ENCODE assay signal across 11 cellular contexts in genomic region chr4:184762100-184762499, GRCh38. TPM values are rescaled to one million over a fixed set of nuclear protein-coding genes. Genes with fewer than 3 reads are reported as not detected.
DNase-seq lines count a peak whose midpoint lies in the region; ATAC-seq, FAIRE-seq and TF ChIP-seq lines count a peak whose summit lies in the region.
"Had no signal": no experiment of that assay in that cellular context is flagged by ENCODE, and none has a peak within 500 bp of the region (broad histone marks: within the 10 kb centered on the region; RNA-seq: fewer than 3 reads in every experiment).

No MANE protein-coding gene starts in this region.

- H3K4me1 ChIP-seq in mesenchymal stem cell (ENCODE audit: control insufficient read depth, insufficient read depth, low read depth, low read length), result peaks cover 19% of the 10 kb centered on the region

- H2AK5ac ChIP-seq in mesenchymal stem cell (ENCODE audit: low read length, severe bottlenecking), result peak overlapping the region; percentile 53

- no peak overlapping the region for H3K9ac ChIP-seq in mesenchymal stem cell (ENCODE audit: low read length)

- no peak for FAIRE-seq in H54 (lab: Jason Lieb, UNC)
- FAIRE-seq: colon had no signal

- H2BK12ac ChIP-seq in mesenchymal stem cell (ENCODE audit: low read length in 2 of 2), result no peak overlapping the region

- H3K4me3 Mint-ChIP-seq in T-helper 1 cell treated with Interleukin-12 subunit alpha and Interleukin-12 subunit beta and Interleukin-4 antibody, amounts not matched to agents 30 μg/mL and 1 μg/mL, for 36 hours, result peak overlapping the region; percentile 45

- H3K4me3 ChIP-seq in mesenchymal stem cell (ENCODE audit: insufficient read depth in 1 of 2, low read depth in 1 of 2, low read length in 2 of 2), result no peak overlapping the region

- no peak overlapping the region for H2BK5ac ChIP-seq in mesenchymal stem cell (ENCODE audit: low read depth, low read length, poor library complexity, severe bottlenecking)

- H3K14ac ChIP-seq in mesenchymal stem cell (ENCODE audit: low read length in 2 of 2), result no peak overlapping the region

- in situ Hi-C loops in GM13977 (cut with MboI; ENCODE audit: low pct_unique_long_range_greater_than_20kb, low sequenced_read_pairs, unreplicated experiment), result no loop called here

- no peak overlapping the region for H2AFZ ChIP-seq in mesenchymal stem cell (ENCODE audit: low read depth, low read length)

- no peaks in the 10 kb centered on the region for H3K27me3 ChIP-seq in mesenchymal stem cell (ENCODE audit: control insufficient read depth in 1 of 2, insufficient read depth in 1 of 2, low read length in 2 of 2)

- no peak overlapping the region for H3K23ac ChIP-seq in mesenchymal stem cell (ENCODE audit: low read length in 2 of 2)

- H3K36me3 ChIP-seq in mesenchymal stem cell (ENCODE audit: control insufficient read depth in 1 of 2, insufficient read depth in 2 of 2, low read depth in 1 of 2, low read length in 2 of 2), result peaks cover 34 to 59% of the 10 kb centered on the region in 2 experiments

- H3K4me2 ChIP-seq in mesenchymal stem cell (ENCODE audit: low read length, poor library complexity, severe bottlenecking), result no peak overlapping the region

- peaks cover 55% of the 10 kb centered on the region for H3K36me3 Mint-ChIP-seq in T-helper 1 cell treated with Interleukin-12 subunit alpha and Interleukin-12 subunit beta and Interleukin-4 antibody, amounts not matched to agents 30 μg/mL and 1 μg/mL, for 36 hours (ENCODE audit: low read depth)

- H2BK120ac ChIP-seq in mesenchymal stem cell (ENCODE audit: low read depth, low read length), result no peak overlapping the region

- H3K27me3 Mint-ChIP-seq in T-helper 1 cell treated with Interleukin-12 subunit alpha and Interleukin-12 subunit beta and Interleukin-4 antibody, amounts not matched to agents 30 μg/mL and 1 μg/mL, for 36 hours (ENCODE audit: low read depth), result no peaks in the 10 kb centered on the region

- H3K9me3 Mint-ChIP-seq in T-helper 1 cell treated with Interleukin-12 subunit alpha and Interleukin-12 subunit beta and Interleukin-4 antibody, amounts not matched to agents 30 μg/mL and 1 μg/mL, for 36 hours, result no peaks in the 10 kb centered on the region

- peak overlapping the region; percentile 73 for H3K27ac Mint-ChIP-seq in T-helper 1 cell treated with Interleukin-12 subunit alpha and Interleukin-12 subunit beta and Interleukin-4 antibody, amounts not matched to agents 30 μg/mL and 1 μg/mL, for 36 hours

- H3K79me1 ChIP-seq in mesenchymal stem cell (replicated peaks; ENCODE audit: low read length, poor library complexity, severe bottlenecking), result peaks cover 6% of the 10 kb centered on the region

- no peak for TF ChIP-seq POLR2A in H54 (IDR thresholded peaks at IDR 0.05; ENCODE audit: low read depth, low read length)

- peak; percentile 88 for ATAC-seq in GM21825 (IDR thresholded peaks at IDR 0.05; ENCODE audit: unreplicated experiment)

- no peak for TF ChIP-seq CTCF in GM13977 (IDR thresholded peaks at IDR 0.05; ENCODE audit: extremely low read depth, insufficient read depth, missing control alignments)

- H4K8ac ChIP-seq in mesenchymal stem cell (ENCODE audit: low read length), result no peak overlapping the region

- WGBS in mesenchymal stem cell, result 85% methylated on average over 5 of the region's 5 CpGs

- no peak overlapping the region for H3K18ac ChIP-seq in mesenchymal stem cell (ENCODE audit: low read depth in 1 of 2, low read length in 2 of 2)

- peaks cover 23% of the 10 kb centered on the region for H3K4me1 Mint-ChIP-seq in T-helper 1 cell treated with Interleukin-12 subunit alpha and Interleukin-12 subunit beta and Interleukin-4 antibody, amounts not matched to agents 30 μg/mL and 1 μg/mL, for 36 hours (ENCODE audit: low read depth)

- DNase-seq in GM13977 (ENCODE audit: low spot score) (peak; percentile 41), mesenchymal stem cell (no peak), putamen (ENCODE audit: low spot score) (no peak), DMS79 treated with DMSO at 0.1 percent for 48 hours (lab: John Stamatoyannopoulos, UW) (no peak), NCI-H345 treated with DMSO at 0.1 percent for 48 hours (lab: John Stamatoyannopoulos, UW; ENCODE audit: unreplicated experiment) (no peak), H54 (ENCODE audit: insufficient read length, low spot score) (no peak)
- DNase-seq: NCI-H82, trophoblast cell had no signal

- H2BK15ac ChIP-seq in mesenchymal stem cell (ENCODE audit: low read depth, poor library complexity, severe bottlenecking), result no peak overlapping the region

- H3K27ac ChIP-seq in mesenchymal stem cell (ENCODE audit: low read length, poor library complexity, severe bottlenecking), result no peak overlapping the region

- H3K4ac ChIP-seq in mesenchymal stem cell (ENCODE audit: low read depth in 1 of 2, low read length in 2 of 2), result no peak overlapping the region

- H3K9me3 ChIP-seq in mesenchymal stem cell (ENCODE audit: control insufficient read depth, low read length), result no peaks in the 10 kb centered on the region

- no peak overlapping the region for H4K91ac ChIP-seq in mesenchymal stem cell (ENCODE audit: low read length)

RNA-seq across cellular contexts. Expression of gene CENPU, which starts 28.2 kb away (rescaled TPM):
- polyA plus RNA-seq in mesenchymal stem cell (2013, experiment 1 of 2), result 6.4 TPM
- polyA plus RNA-seq in mesenchymal stem cell (2013, experiment 2 of 2), result 6.5 TPM
